17 cellular contexts compared by ENCODE assay signal in the genomic region with DNA sequence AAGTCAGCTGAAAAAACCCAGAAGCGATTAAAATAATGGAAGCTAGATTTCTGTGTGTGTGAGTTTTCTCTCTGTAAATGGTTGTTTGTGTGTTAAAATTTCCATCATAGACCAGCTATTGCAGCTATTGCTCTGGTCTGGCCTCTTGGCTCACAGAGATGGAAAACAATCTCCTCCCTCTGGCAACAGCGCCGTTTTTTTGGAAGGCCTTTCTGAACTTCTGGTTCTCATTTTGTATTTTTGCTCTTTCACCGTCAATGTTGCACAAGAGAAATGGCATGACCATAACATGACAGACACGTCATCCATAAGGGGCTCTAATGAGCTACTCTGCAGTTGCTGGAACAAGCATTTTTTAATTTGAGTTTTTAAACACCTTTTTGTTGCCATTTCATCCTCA.
A peak's percentile ranks its signal among the peaks of the same experiment; 100 is the strongest.
DNase-seq lines count a peak whose midpoint lies in the region; ATAC-seq and TF ChIP-seq lines count a peak whose summit lies in the region.
"Had no signal": no experiment of that assay in that cellular context is flagged by ENCODE, and none has a peak within 500 bp of the region (broad histone marks: within the 10 kb centered on the region; RNA-seq: fewer than 3 reads in every experiment).

No MANE protein-coding gene starts in this region.

- no peak overlapping the region for H3K4me3 ChIP-seq in coronary artery
- H3K4me3 ChIP-seq in left lung, result no peak overlapping the region
- no peak overlapping the region for H3K4me3 ChIP-seq in testis
- H3K4me3 ChIP-seq: HAP-1 had no signal

- H3K4me1 ChIP-seq in left lung (peaks cover 0 to 4% of the 10 kb centered on the region in 2 donors), testis (no peaks in the 10 kb centered on the region)
- H3K4me1 ChIP-seq: HAP-1 had no signal

- ATAC-seq in left lung (peak; percentile 56), HG03139 (IDR thresholded peaks at IDR 0.05; ENCODE audit: unreplicated experiment) (no peak)
- ATAC-seq: activated T-cell treated with anti-CD3 and anti-CD28 coated beads, Interleukin-2, amount 50 U/mL, for 4 hours had no signal

- TF ChIP-seq CTCF in coronary artery (IDR thresholded peaks at IDR 0.05), result no peak
- TF ChIP-seq CTCF in left lung (IDR thresholded peaks at IDR 0.05), result no peak
- no peak for TF ChIP-seq CTCF in testis (IDR thresholded peaks at IDR 0.05)

- WGBS in testis, 2 donors, result 63 to 68% methylated on average over 5 of the region's 5 CpGs

- H3K27ac ChIP-seq in coronary artery, result peak overlapping the region; percentile 21 to 53
- peak overlapping the region; percentile 25 to 54 for H3K27ac ChIP-seq in left lung
- peak overlapping the region in 1 of 2 donors; percentile 32 for H3K27ac ChIP-seq in testis

- no peak for TF ChIP-seq POLR2A in testis (IDR thresholded peaks at IDR 0.05)

- peak; percentile 87 for DNase-seq in GM04504 (ENCODE audit: low read depth)
- no peak for DNase-seq in coronary artery (ENCODE audit: low spot score)
- peak in 1 of 2 donors; percentile 63 for DNase-seq in left lung
- DNase-seq in testis, result peak; percentile 48
- no peak for DNase-seq in germinal center (ENCODE audit: low spot score)
- no peak for DNase-seq in NCI-H446 treated with DMSO at 0.1 percent for 48 hours (lab: John Stamatoyannopoulos, UW)
- no peak for DNase-seq in pons (ENCODE audit: low spot score)
- DNase-seq: activated CD4-positive, CD25-positive, alpha-beta regulatory T cell; activated T-cell treated with anti-CD3 and anti-CD28 coated beads, Interleukin-2, amount 50 U/mL, for 4 hours; CD4-positive, alpha-beta T cell; effector memory CD4-positive, alpha-beta T cell; MM.1S; occipital lobe; stimulated activated CD4-positive, alpha-beta T cell treated with anti-CD3 and anti-CD28 coated beads, Interleukin-1b, Interleukin-23, amount 100 ng/mL, for 48 hours; T-helper 1 cell had no signal

- H3K9me3 ChIP-seq in left lung, result no peaks in the 10 kb centered on the region
- H3K9me3 ChIP-seq in testis, result no peaks in the 10 kb centered on the region
- H3K9me3 ChIP-seq: HAP-1 had no signal

- intact Hi-C loops in left lung (cut with DNase I) (no loop called here), testis (cut with DNase I; ENCODE audit: low total_unique reads) (no loop called here)

- H3K27me3 ChIP-seq in left lung (no peaks in the 10 kb centered on the region), testis (no peaks in the 10 kb centered on the region)

- H3K36me3 ChIP-seq in left lung (no peaks in the 10 kb centered on the region), testis (ENCODE audit: low read depth, missing control alignments) (no peaks in the 10 kb centered on the region)
- H3K36me3 ChIP-seq: HAP-1 had no signal

Comparison
In these comparisons a context has a peak if more than half of its experiments do, and no peak if none do; other contexts are left out.
1. DNase-seq: peak in GM04504 (single experiment) and testis (single experiment); none in coronary artery (single experiment), germinal center (single experiment), NCI-H446 treated with DMSO at 0.1 percent for 48 hours (single experiment) and pons (single experiment).